In the genomic region with DNA sequence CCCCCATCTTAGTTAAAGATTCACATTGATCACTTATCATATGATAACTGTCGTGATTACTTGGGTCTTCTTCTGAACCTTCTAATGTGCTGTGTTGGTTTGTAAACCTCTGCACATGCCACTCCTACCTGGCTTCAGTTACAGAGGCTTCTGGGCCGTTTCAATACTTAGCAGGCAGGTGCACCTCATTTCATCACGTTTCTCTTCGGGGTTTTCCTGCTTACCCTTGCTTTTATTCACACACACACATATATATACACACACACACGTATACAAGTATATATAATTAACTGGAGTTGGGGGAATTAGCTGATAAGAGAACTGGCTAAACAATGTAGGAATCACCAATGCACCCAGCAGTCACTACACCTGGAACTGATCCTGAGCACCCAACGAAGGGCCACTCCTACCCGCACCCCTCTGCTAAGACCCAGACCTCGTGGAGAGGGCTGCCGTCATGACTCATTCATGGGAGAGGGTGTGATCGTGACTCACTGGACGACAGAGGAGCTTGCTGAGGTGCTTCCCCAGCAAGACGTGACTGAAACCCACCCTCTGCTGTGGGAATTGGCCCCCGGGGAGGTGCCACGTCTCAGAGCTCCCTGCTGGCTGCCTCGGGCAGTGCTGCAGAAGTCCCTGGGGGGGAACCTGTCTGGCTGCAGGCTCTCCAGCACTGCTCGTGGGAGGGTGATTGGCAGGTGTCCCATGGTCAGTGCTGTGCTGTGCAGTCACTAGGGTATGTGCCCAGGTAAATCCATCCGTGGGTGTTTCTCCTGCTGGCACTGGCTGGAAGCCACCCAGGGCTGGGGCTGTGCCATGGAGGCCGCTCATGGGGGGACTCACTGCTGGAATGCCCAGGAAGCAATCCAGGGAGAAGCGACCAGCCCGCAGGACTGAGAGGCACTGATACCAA, we compare ENCODE assay signal across 9 cellular contexts.
A peak's percentile ranks its signal among the peaks of the same experiment; 100 is the strongest.
DNase-seq lines count a peak whose midpoint lies in the region; ATAC-seq and TF ChIP-seq lines count a peak whose summit lies in the region.
"Had no signal": no experiment of that assay in that cellular context is flagged by ENCODE, and none has a peak within 500 bp of the region (broad histone marks: within the 10 kb centered on the region; RNA-seq: fewer than 3 reads in every experiment).

No MANE protein-coding gene starts in this region.

- H3K4me3 ChIP-seq in kidney epithelial cell (ENCODE audit: low read depth, low read length) (no peak overlapping the region), coronary artery (no peak overlapping the region), Peyer's patch (no peak overlapping the region)

- H3K4me1 ChIP-seq in Peyer's patch = no peaks in the 10 kb centered on the region

- H3K27me3 ChIP-seq in kidney epithelial cell (ENCODE audit: control insufficient read depth, insufficient read depth, low read length) (peaks cover 13% of the 10 kb centered on the region), Peyer's patch (no peaks in the 10 kb centered on the region)

- H3K27ac ChIP-seq in coronary artery = no peak overlapping the region
- no peak overlapping the region for H3K27ac ChIP-seq in Peyer's patch
- H3K27ac ChIP-seq: 22Rv1 had no signal

- TF ChIP-seq CTCF in kidney epithelial cell (IDR thresholded peaks at IDR 0.05; ENCODE audit: insufficient read depth, low read length, poor library complexity, severe bottlenecking) (peak; percentile 16), coronary artery (IDR thresholded peaks at IDR 0.05) (no peak), Peyer's patch (IDR thresholded peaks at IDR 0.05) (peak in 1 of 6 experiments; percentile 10)

- peak; percentile 68 for ATAC-seq in HG02571 (IDR thresholded peaks at IDR 0.05; ENCODE audit: unreplicated experiment)
- ATAC-seq in HG02938 (IDR thresholded peaks at IDR 0.05; ENCODE audit: unreplicated experiment) = no peak

- H3K36me3 ChIP-seq in kidney epithelial cell (ENCODE audit: control insufficient read depth, insufficient read depth, low read length) (no peaks in the 10 kb centered on the region), Peyer's patch (no peaks in the 10 kb centered on the region)

- peak; percentile 21 for DNase-seq in DMS 273 (lab: John Stamatoyannopoulos, UW; ENCODE audit: unreplicated experiment)
- DNase-seq in DMS 273 treated with DMSO at 0.1 percent for 48 hours (lab: John Stamatoyannopoulos, UW) = no peak
- peak; percentile 86 for DNase-seq in SW480 (ENCODE audit: low spot score)
- DNase-seq in kidney epithelial cell (ENCODE audit: low read depth) = peak; percentile 59
- DNase-seq in coronary artery (ENCODE audit: low spot score) = no peak
- no peak for DNase-seq in Peyer's patch

- TF ChIP-seq POLR2A in Peyer's patch (IDR thresholded peaks at IDR 0.05) = no peak

- no peaks in the 10 kb centered on the region for H3K9me3 ChIP-seq in Peyer's patch

Comparison
In these comparisons a context has a peak if more than half of its experiments do, and no peak if none do; other contexts are left out.
1. DNase-seq: peak in DMS 273 (single experiment), SW480 (single experiment) and kidney epithelial cell (single experiment); none in DMS 273 treated with DMSO at 0.1 percent for 48 hours (single experiment), coronary artery (single experiment) and Peyer's patch (0 of 3).